In genomic region chr6:53986721-53987526, GRCh38 we compare ENCODE assay signal across 12 cellular contexts.
DNase-seq lines count a peak whose midpoint lies in the region; ATAC-seq lines count a peak whose summit lies in the region.
"Had no signal": no experiment of that assay in that cellular context is flagged by ENCODE, and none has a peak within 500 bp of the region (broad histone marks: within the 10 kb centered on the region; RNA-seq: fewer than 3 reads in every experiment).

No MANE protein-coding gene starts in this region.

- no peak for ATAC-seq in HG03135 (IDR thresholded peaks at IDR 0.05; ENCODE audit: unreplicated experiment)
- ATAC-seq: activated CD4-positive, alpha-beta T cell treated with anti-CD3 and anti-CD28 coated beads for 36 hours had no signal

- H3K4me3 ChIP-seq in endocrine pancreas (ENCODE audit: control insufficient read depth, insufficient read depth, low read length) (peak overlapping the region; percentile 8), mesodermal cell (ENCODE audit: extremely low read depth, insufficient read depth, low read length, poor library complexity, severe bottlenecking) (no peak overlapping the region)

- H3K27ac ChIP-seq in mesodermal cell (ENCODE audit: low read depth, low read length, severe bottlenecking), result peak overlapping the region; percentile 26
- H3K27ac ChIP-seq: C4-2B, RWPE1 had no signal

- peak overlapping the region; percentile 5 for H3K9ac ChIP-seq in endocrine pancreas (ENCODE audit: control insufficient read depth, insufficient read depth, low read length)

- no peaks in the 10 kb centered on the region for H3K36me3 ChIP-seq in endocrine pancreas (ENCODE audit: control insufficient read depth, insufficient read depth, low read length)
- H3K36me3 ChIP-seq in mesodermal cell (ENCODE audit: control insufficient read depth, insufficient read depth, low read length), result no peaks in the 10 kb centered on the region

- H3K27me3 ChIP-seq in endocrine pancreas (ENCODE audit: control insufficient read depth, insufficient read depth, low read length), result no peaks in the 10 kb centered on the region

- WGBS in mesodermal cell (ENCODE audit: insufficient coverage in 2 of 2), 2 experiments, result 76 to 81% methylated on average over 7 to 10 of the region's 10 CpGs

- H3K4me1 ChIP-seq in endocrine pancreas (ENCODE audit: control insufficient read depth, insufficient read depth, low read length), result peaks cover 6% of the 10 kb centered on the region
- H3K4me1 ChIP-seq in mesodermal cell (ENCODE audit: control insufficient read depth, insufficient read depth, low read length, poor library complexity, severe bottlenecking), result peaks cover 15% of the 10 kb centered on the region

- DNase-seq in D341Med (ENCODE audit: low spot score), result peak; percentile 54
- peak; percentile 75 to 80 for DNase-seq in NCI-H446 (lab: John Stamatoyannopoulos, UW)
- no peak for DNase-seq in NCI-H187 (lab: John Stamatoyannopoulos, UW)
- no peak for DNase-seq in stimulated activated CD4-positive, alpha-beta T cell treated with anti-CD3 and anti-CD28 coated beads, Interleukin-12 subunit alpha, Interleukin-12 subunit beta, amount 100 ng/mL, for 4 hours
- DNase-seq in NCI-H526 treated with DMSO at 0.1 percent for 48 hours (lab: John Stamatoyannopoulos, UW), result no peak
- DNase-seq: activated naive CD4-positive, alpha-beta T cell had no signal

- H3K9me3 ChIP-seq in endocrine pancreas (ENCODE audit: control insufficient read depth, low read length) (no peaks in the 10 kb centered on the region), mesodermal cell (ENCODE audit: control insufficient read depth, low read length) (no peaks in the 10 kb centered on the region)

Comparison
In these comparisons a context has a peak if more than half of its experiments do, and no peak if none do; other contexts are left out.
1. DNase-seq: peak in D341Med (single experiment) and NCI-H446 (2 of 2); none in NCI-H187 (0 of 2), stimulated activated CD4-positive, alpha-beta T cell treated with anti-CD3 and anti-CD28 coated beads, Interleukin-12 subunit alpha, Interleukin-12 subunit beta, amount 100 ng/mL, for 4 hours (single experiment) and NCI-H526 treated with DMSO at 0.1 percent for 48 hours (single experiment).